In genomic region chr22:29689872-29690213, GRCh38 we compare ENCODE assay signal across 9 cellular contexts. TPM values are rescaled to one million over a fixed set of nuclear protein-coding genes. Genes with fewer than 3 reads are reported as not detected.
DNase-seq lines count a peak whose midpoint lies in the region; ATAC-seq and TF ChIP-seq lines count a peak whose summit lies in the region.
"Had no signal": no experiment of that assay in that cellular context is flagged by ENCODE, and none has a peak within 500 bp of the region (broad histone marks: within the 10 kb centered on the region; RNA-seq: fewer than 3 reads in every experiment).

No MANE protein-coding gene starts in this region.

- CTCF ChIA-PET in PC-9 (lab: Charles Lee) = interaction anchor here (1.0 kb wide), 1 partner anchor 314 kb away, joined by 3 read pairs; no protein-coding TSS in a partner anchor

- H2BK20ac ChIP-seq in H9 (ENCODE audit: low read depth, low read length, poor library complexity, severe bottlenecking) = no peak overlapping the region

- H2BK12ac ChIP-seq in H9 (ENCODE audit: insufficient read length, low read depth, low read length) = no peak overlapping the region

- no peak overlapping the region for H2BK15ac ChIP-seq in H9 (ENCODE audit: low read depth, low read length)

- H3K27ac ChIP-seq in H9 (ENCODE audit: insufficient read length, low read depth, low read length) = no peak overlapping the region
- no peak overlapping the region for H3K27ac ChIP-seq in PC-9
- no peak overlapping the region for H3K27ac ChIP-seq in ascending aorta
- H3K27ac ChIP-seq: epithelial cell of prostate had no signal

- no peak overlapping the region for H3K14ac ChIP-seq in H9 (ENCODE audit: insufficient read depth, low read length)

- H3K36me3 Mint-ChIP-seq in H9 (ENCODE audit: insufficient read depth in 1 of 3, low read depth in 3 of 3) = peaks cover 6 to 17% (median 8%) of the 10 kb centered on the region in 3 experiments; a peak in 6 of 7 replicates
- H3K36me3 Mint-ChIP-seq in T-helper 17 cell (ENCODE audit: low read depth) = no peaks in the 10 kb centered on the region

- no peak overlapping the region for H3T11ph ChIP-seq in H9 (ENCODE audit: low read length)

- H3K23me2 ChIP-seq in H9 (ENCODE audit: insufficient read length, low read depth, low read length, poor library complexity, severe bottlenecking) = no peaks in the 10 kb centered on the region

- H2AK5ac ChIP-seq in H9 (ENCODE audit: insufficient read length, low read length) = no peak overlapping the region

- H3K4me1 Mint-ChIP-seq in H9 (peaks cover 52 to 71% of the 10 kb centered on the region in 2 experiments), T-helper 17 cell (peaks cover 6% of the 10 kb centered on the region)

- H3K27ac Mint-ChIP-seq in H9 = peak overlapping the region in 1 of 3 experiments; percentile 30; a peak in 1 of 7 replicates
- H3K27ac Mint-ChIP-seq in T-helper 17 cell = no peak overlapping the region

- no TSS peak for BruUV-seq in PC-9 (replicated peaks; lab: Mats Ljungman, UMichigan)

- H2AFZ ChIP-seq in H9 (ENCODE audit: low read length) (no peak overlapping the region), PC-9 (no peak overlapping the region)

- H3K4me1 ChIP-seq in H9 (ENCODE audit: insufficient read depth, low read length) (peaks cover 3% of the 10 kb centered on the region; the same call in 1 of the 2 replicates), PC-9 (replicated peaks; ENCODE audit: insufficient read depth) (peaks cover 28% of the 10 kb centered on the region), ascending aorta (no peaks in the 10 kb centered on the region)

- H3K27me3 Mint-ChIP-seq in H9 (ENCODE audit: low read depth) (0 out of 2 replicates have a peak, but pooled peaks cover under 1% of the 10 kb centered on the region), T-helper 17 cell (no peaks in the 10 kb centered on the region)

- H3K79me2 ChIP-seq in H9 (ENCODE audit: insufficient read depth, low read length) = no peaks in the 10 kb centered on the region
- H3K79me2 ChIP-seq in PC-9 (ENCODE audit: low read depth) = no peaks in the 10 kb centered on the region

- no CpG with 5 or more reads among the region's 8 CpGs for WGBS in H9 (ENCODE audit: extremely low coverage, insufficient read length, low lambda C conversion rate)

- H2BK120ac ChIP-seq in H9 (ENCODE audit: low read depth, low read length, poor library complexity, severe bottlenecking) = no peak overlapping the region

- H3K4me3 Mint-ChIP-seq in H9 = peak overlapping the region in 1 of 2 experiments; percentile 68; a peak in 3 of 5 replicates
- H3K4me3 Mint-ChIP-seq in T-helper 17 cell = no peak overlapping the region

- H4K8ac ChIP-seq in H9 (replicated peaks; ENCODE audit: insufficient read length, low read depth, low read length) = no peak overlapping the region

- H3K4me2 ChIP-seq in H9 (ENCODE audit: insufficient read depth, insufficient read length, low read length) = no peak overlapping the region
- no peak overlapping the region for H3K4me2 ChIP-seq in PC-9

- H3K9me3 Mint-ChIP-seq in H9 = no peaks in the 10 kb centered on the region

- no peak overlapping the region for H3K56ac ChIP-seq in H9 (ENCODE audit: insufficient read length, low read depth, low read length)

- no peak overlapping the region for H3K4ac ChIP-seq in H9 (ENCODE audit: low read depth, low read length)

- H4K5ac ChIP-seq in H9 (ENCODE audit: insufficient read length, low read depth, low read length) = no peak overlapping the region

- H3K79me1 ChIP-seq in H9 (ENCODE audit: insufficient read depth, low read depth, low read length, poor library complexity, severe bottlenecking) = no peaks in the 10 kb centered on the region

- peaks cover 18% of the 10 kb centered on the region; the same call in 1 of the 2 replicates for H3F3A ChIP-seq in PC-9 (ENCODE audit: insufficient read depth, low read depth)

- peak; percentile 76 for DNase-seq in AG20443 (ENCODE audit: low spot score)
- peak; percentile 85 for DNase-seq in H9
- peak in 1 of 2 experiments; percentile 16 for DNase-seq in PC-9
- DNase-seq in ascending aorta (ENCODE audit: low spot score in 2 of 2) = no peak
- peak; percentile 77 for DNase-seq in iPS-NIHi11 (ENCODE audit: low spot score)
- peak; percentile 17 to 27 for DNase-seq in stimulated activated CD4-positive, alpha-beta T cell treated with anti-CD3 and anti-CD28 coated beads, Interleukin-1b, Interleukin-23, amount 100 ng/mL, for 4 hours (ENCODE audit: low read depth in 2 of 2)
- DNase-seq in T-helper 17 cell = no peak

- H3K23ac ChIP-seq in H9 (ENCODE audit: insufficient read length, low read depth, low read length) = no peak overlapping the region

- H3K18ac ChIP-seq in H9 (ENCODE audit: insufficient read length, low read depth, low read length) = no peak overlapping the region

- TF ChIP-seq CTCF in H9 (conservative IDR thresholded peaks at IDR 0.05) = peak; percentile 87
- TF ChIP-seq CTCF in PC-9 (conservative IDR thresholded peaks at IDR 0.05) = peak; percentile 60
- TF ChIP-seq CTCF in ascending aorta (IDR thresholded peaks at IDR 0.05) = peak in 2 of 3 experiments; percentile 20 to 49

- H3K36me3 ChIP-seq in PC-9 (ENCODE audit: low read depth) = no peaks in the 10 kb centered on the region
- H3K36me3 ChIP-seq in ascending aorta = peaks cover 14 to 38% of the 10 kb centered on the region in 2 donors

- H4K91ac ChIP-seq in H9 (ENCODE audit: insufficient read length, low read depth, low read length) = no peak overlapping the region

- H3K9me3 ChIP-seq in H9 (ENCODE audit: control insufficient read depth, low read depth, low read length) = no peaks in the 10 kb centered on the region
- no peaks in the 10 kb centered on the region for H3K9me3 ChIP-seq in PC-9 (ENCODE audit: insufficient read depth, low read depth)
- H3K9me3 ChIP-seq in ascending aorta = no peaks in the 10 kb centered on the region
- no peaks in the 10 kb centered on the region for H3K9me3 ChIP-seq in T-helper 17 cell (ENCODE audit: control insufficient read depth, low read length, poor library complexity, severe bottlenecking)

- no peaks in the 10 kb centered on the region for H3K9me2 ChIP-seq in PC-9 (ENCODE audit: insufficient read depth)

- ATAC-seq in HG02970 (IDR thresholded peaks at IDR 0.05; ENCODE audit: low FRiP score, unreplicated experiment) = no peak
- no peak for ATAC-seq in T-helper 17 cell

- H3K9ac ChIP-seq in H9 (ENCODE audit: extremely low read depth, insufficient read length, low read length) = no peak overlapping the region

- H3K4me3 ChIP-seq in PC-9 (no peak overlapping the region), ascending aorta (no peak overlapping the region)

- H4K20me1 ChIP-seq in H9 (ENCODE audit: control insufficient read depth, insufficient read depth, insufficient read length) = no peaks in the 10 kb centered on the region
- H4K20me1 ChIP-seq in PC-9 (ENCODE audit: insufficient read depth) = no peaks in the 10 kb centered on the region

- H3K27me3 ChIP-seq in H9 (ENCODE audit: insufficient read depth, low read length) (no peaks in the 10 kb centered on the region), PC-9 (ENCODE audit: insufficient read depth, low read depth) (no peaks in the 10 kb centered on the region), ascending aorta (no peaks in the 10 kb centered on the region)

- intact Hi-C loops in PC-9 (cut with micrococcal nuclease; ENCODE audit: unreplicated experiment) = no loop called here
- intact Hi-C loops in ascending aorta (cut with DNase I) = loop anchor here (5.0 kb wide), 1 partner anchor 397 kb away; no protein-coding TSS in a partner anchor

- no peak overlapping the region for H2BK5ac ChIP-seq in H9 (ENCODE audit: insufficient read length, low read length)

- POLR2A ChIA-PET in PC-9 (lab: Charles Lee; ENCODE audit: unreplicated experiment) = no interaction called here

RNA-seq across cellular contexts. Expression of gene CABP7, which starts 30.0 kb away (rescaled TPM):
- total RNA-seq in H9 (2021) = 0.81 and 0.83 TPM in 2 replicates
- total RNA-seq in PC-9 (2021) = 0.11 TPM in 1 of 2 replicates, not detected in the other
- not detected for total RNA-seq in ascending aorta
- total RNA-seq in T-helper 17 cell = under 1 TPM; 0.32 to 0.39 TPM

Comparison
In these comparisons a context has a peak if more than half of its experiments do, and no peak if none do; other contexts are left out.
1. DNase-seq: peak in AG20443 (single experiment), H9 (single experiment), iPS-NIHi11 (single experiment) and stimulated activated CD4-positive, alpha-beta T cell treated with anti-CD3 and anti-CD28 coated beads, Interleukin-1b, Interleukin-23, amount 100 ng/mL, for 4 hours (2 of 2); none in ascending aorta (0 of 2) and T-helper 17 cell (0 of 3).
2. CTCF ChIP-seq: peak in every context shown above with its lines; median percentile 87 in H9; 60 in PC-9; 34 in ascending aorta.